Comparison of ENCODE assay signal across 8 cellular contexts in genomic region chr19:40347476-40348124, GRCh38. TPM values are rescaled to one million over a fixed set of nuclear protein-coding genes. Genes with fewer than 3 reads are reported as not detected.
DNase-seq lines count a peak whose midpoint lies in the region; ATAC-seq and TF ChIP-seq lines count a peak whose summit lies in the region.

No MANE protein-coding gene starts in this region.

- DNase-seq in AG10803 (ENCODE audit: low read depth) (no peak), cardiac fibroblast (ENCODE audit: low read depth in 2 of 2) (no peak), HEK293T (ENCODE audit: extremely low spot score) (no peak), SKM-1 (lab: John Stamatoyannopoulos, UW; ENCODE audit: unreplicated experiment) (no peak), HCEC 1CT (no peak)

- peak overlapping the region; percentile 89 for H3K4me3 ChIP-seq in AG10803 (ENCODE audit: low read length)
- H3K4me3 ChIP-seq in HUES64 (ENCODE audit: low read length) = peak overlapping the region; percentile 89
- peak overlapping the region; percentile 80 to 87 for H3K4me3 ChIP-seq in cardiac fibroblast (replicated peaks in 1 of 2; ENCODE audit: low read depth in 2 of 2, low read length in 2 of 2)
- peak overlapping the region; percentile 79 to 81 for H3K4me3 ChIP-seq in muscle layer of duodenum (ENCODE audit: low read depth in 1 of 2, low read length in 2 of 2)

- H3K9me3 ChIP-seq in HUES64 (ENCODE audit: insufficient read depth, low read depth, low read length) (no peaks in the 10 kb centered on the region), muscle layer of duodenum (ENCODE audit: control insufficient read depth in 1 of 2, low read length in 2 of 2) (no peaks in the 10 kb centered on the region)

- H3K27me3 ChIP-seq in HUES64 (ENCODE audit: insufficient read depth, low read length) (no peaks in the 10 kb centered on the region), muscle layer of duodenum (ENCODE audit: low read depth, low read length) (no peaks in the 10 kb centered on the region)

- POLR2A ChIA-PET in HEK293T (lab: Yijun Ruan, JAX) = interaction anchor here (0.7 to 2.0 kb wide), 19 partner anchors 9 to 555 kb away, joined by 3 to 10 read pairs (median 5); partner anchors contain the start of genes AKT2 and SERTAD1

- TF ChIP-seq CTCF in AG10803 (conservative IDR thresholded peaks at IDR 0.05; ENCODE audit: low read length) = no peak
- TF ChIP-seq CTCF in cardiac fibroblast (IDR thresholded peaks at IDR 0.05; ENCODE audit: low read depth, low read length) = no peak

- peak overlapping the region; percentile 57; the same call in 1 of the 2 replicates for H3K9ac ChIP-seq in HUES64 (ENCODE audit: low read depth, low read length)

- no peak for ATAC-seq in HG02571 (IDR thresholded peaks at IDR 0.05; ENCODE audit: unreplicated experiment)

- H3K27ac ChIP-seq in HUES64 (ENCODE audit: low read depth, low read length) (no peak overlapping the region), muscle layer of duodenum (ENCODE audit: low read length) (peak overlapping the region; percentile 69)

- CTCF ChIA-PET in HEK293T (lab: Yijun Ruan, JAX) = no interaction called here

- peaks cover 7% of the 10 kb centered on the region; the same call in 1 of the 2 replicates for H3K4me1 ChIP-seq in HUES64 (ENCODE audit: insufficient read depth, low read length)
- H3K4me1 ChIP-seq in muscle layer of duodenum (ENCODE audit: control insufficient read depth in 1 of 2, insufficient read depth in 2 of 2, low read length in 2 of 2) = peaks cover 5 to 17% of the 10 kb centered on the region in 2 donors

- WGBS in HUES64 = 21% methylated on average over 18 of the region's 20 CpGs

- H3K36me3 ChIP-seq in HUES64 (ENCODE audit: insufficient read depth, low read length) = no peaks in the 10 kb centered on the region
- no peaks in the 10 kb centered on the region for H3K36me3 ChIP-seq in muscle layer of duodenum (ENCODE audit: control insufficient read depth in 1 of 2, insufficient read depth in 2 of 2, low read length in 2 of 2)

TF ChIP-seq in HEK293T, 16 proteins besides CTCF, POLR2A, EP300 and RAD21:
- TF ChIP-seq SP1 (IDR thresholded peaks at IDR 0.05) = no peak
- no peak for TF ChIP-seq L3MBTL2 (conservative IDR thresholded peaks at IDR 0.05)
- TF ChIP-seq HDGF (IDR thresholded peaks at IDR 0.05; ENCODE audit: borderline replicate concordance) = no peak
- no peak for TF ChIP-seq LEF1 (IDR thresholded peaks at IDR 0.05; ENCODE audit: borderline replicate concordance)
- TF ChIP-seq FOXK2 (IDR thresholded peaks at IDR 0.05) = no peak
- no peak for TF ChIP-seq NFRKB (IDR thresholded peaks at IDR 0.05)

RNA-seq across cellular contexts. Expression of gene C19orf47, which starts 0.6 kb away (rescaled TPM):
- polyA plus RNA-seq in HUES64 (2013, experiment 1 of 2) = 13.3 TPM
- 12.4 TPM for polyA plus RNA-seq in HUES64 (2013, experiment 2 of 2)

RNA-seq across cellular contexts. Expression of gene PLD3, which starts 0.9 kb away (rescaled TPM):
- 150 TPM for polyA plus RNA-seq in HUES64 (2013, experiment 1 of 2)
- 148 TPM for polyA plus RNA-seq in HUES64 (2013, experiment 2 of 2)

RNA-seq across cellular contexts. Expression of gene HIPK4, which starts 42.4 kb away (rescaled TPM):
- 0.20 TPM for polyA plus RNA-seq in HUES64 (2013, experiment 1 of 2)
- polyA plus RNA-seq in HUES64 (2013, experiment 2 of 2) = 0.25 TPM
